Comparison of ENCODE assay signal across 15 cellular contexts in the genomic region with DNA sequence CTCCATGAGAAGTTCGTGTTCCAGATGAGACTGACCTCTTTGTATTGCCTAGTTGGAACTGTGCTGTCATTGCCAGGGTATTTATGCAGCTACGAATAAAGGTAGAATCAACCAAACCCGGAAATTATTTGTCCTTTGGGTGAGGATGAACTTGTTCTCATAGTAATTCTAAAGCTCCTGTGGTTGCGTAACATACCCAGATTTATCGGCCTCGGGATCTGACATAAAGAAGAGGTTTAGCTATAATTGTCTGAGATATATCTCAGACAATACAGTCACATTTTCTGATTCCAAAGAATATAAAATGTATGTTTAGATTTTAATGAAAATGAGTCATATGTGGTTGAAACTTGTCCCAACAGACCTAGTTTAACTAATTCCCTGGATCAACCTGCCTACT.
"Had no signal": no experiment of that assay in that cellular context is flagged by ENCODE, and none has a peak within 500 bp of the region (broad histone marks: within the 10 kb centered on the region; RNA-seq: fewer than 3 reads in every experiment).

No MANE protein-coding gene starts in this region.

- H3K79me2 ChIP-seq: hepatocyte had no signal

- H3K4me1 ChIP-seq: esophagus muscularis mucosa, left ventricle myocardium inferior, lower lobe of right lung had no signal

- H3K36me3 ChIP-seq: esophagus muscularis mucosa, left ventricle myocardium inferior, lower lobe of right lung had no signal

- DNase-seq: effector memory CD8-positive, alpha-beta T cell; head of caudate nucleus; kidney; left cardiac atrium; left ventricle myocardium inferior; lower lobe of right lung; natural killer cell; posterior cingulate gyrus; small intestine; stimulated activated CD4-positive, alpha-beta T cell treated with anti-CD3 and anti-CD28 coated beads, Interleukin-12 subunit alpha, Interleukin-12 subunit beta, amount 100 ng/mL, for 4 hours; stimulated activated naive CD4-positive, alpha-beta T cell treated with Interleukin-2 at 50 U/mL for 16 hours had no signal

- H3K27ac ChIP-seq: epithelial cell of prostate, esophagus muscularis mucosa, hepatocyte, left ventricle myocardium inferior, lower lobe of right lung had no signal

- FAIRE-seq: kidney, small intestine, urothelium cell line had no signal

- H3K9me3 ChIP-seq: esophagus muscularis mucosa, lower lobe of right lung had no signal

- H3K27me3 ChIP-seq: esophagus muscularis mucosa, hepatocyte had no signal

- H2AFZ ChIP-seq: hepatocyte had no signal

- H3K4me2 ChIP-seq: hepatocyte had no signal

- ATAC-seq: effector memory CD8-positive, alpha-beta T cell; left cardiac atrium; lower lobe of right lung; natural killer cell had no signal

- H3K4me3 ChIP-seq: esophagus muscularis mucosa, hepatocyte, left ventricle myocardium inferior, lower lobe of right lung had no signal
